1 cellular context compared by ENCODE assay signal in the genomic region with DNA sequence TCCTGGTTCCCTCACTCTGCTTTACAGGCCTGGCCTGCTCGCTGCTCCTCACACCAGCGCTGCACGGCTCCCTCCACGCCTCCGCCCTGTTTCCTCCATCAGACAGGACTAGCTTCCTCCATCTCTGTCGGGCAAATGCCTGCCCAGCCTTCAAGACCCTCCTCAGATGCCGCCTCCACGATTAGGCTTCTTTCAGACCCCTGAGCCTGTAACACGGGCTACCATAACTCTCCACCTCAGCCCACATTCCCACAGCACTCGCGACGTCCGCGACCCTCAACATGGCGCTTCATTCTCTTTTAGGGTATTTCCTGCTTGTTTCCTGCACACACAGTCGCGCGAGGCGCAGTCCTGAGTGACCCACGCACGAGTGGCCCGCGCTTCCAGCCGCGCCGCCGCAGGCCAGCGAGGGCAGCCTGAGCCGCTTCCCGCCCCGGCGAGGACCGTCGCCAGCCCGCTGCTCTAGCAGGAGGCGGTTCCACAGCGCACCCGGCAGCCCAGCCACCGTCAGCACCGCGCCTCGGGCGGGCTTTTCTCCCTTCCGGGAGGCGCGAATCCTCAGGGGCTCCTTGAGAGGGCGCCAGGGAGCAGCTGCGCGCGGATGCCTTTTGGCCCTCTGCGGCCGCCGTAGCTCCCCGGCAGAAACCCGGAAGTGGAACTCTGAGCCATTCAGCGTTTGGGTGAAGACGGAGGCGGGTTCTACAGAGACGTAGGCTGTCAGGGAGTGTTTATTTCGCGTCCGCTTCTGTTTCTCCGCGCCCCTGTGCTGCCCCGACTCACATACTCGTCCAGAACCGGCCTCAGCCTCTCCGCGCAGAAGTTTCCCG.
TF ChIP-seq lines count a peak whose summit lies in the region.

Gene FRG1 (plus strand): TSS at position 695 of the 827 bp plus-strand sequence. CDS start 138 bp downstream, outside the sequence.

TF ChIP-seq in K562, 482 proteins besides CTCF, POLR2A, EP300 and RAD21 (continued from another document and continues in another):
- TF ChIP-seq, protein P1, sequence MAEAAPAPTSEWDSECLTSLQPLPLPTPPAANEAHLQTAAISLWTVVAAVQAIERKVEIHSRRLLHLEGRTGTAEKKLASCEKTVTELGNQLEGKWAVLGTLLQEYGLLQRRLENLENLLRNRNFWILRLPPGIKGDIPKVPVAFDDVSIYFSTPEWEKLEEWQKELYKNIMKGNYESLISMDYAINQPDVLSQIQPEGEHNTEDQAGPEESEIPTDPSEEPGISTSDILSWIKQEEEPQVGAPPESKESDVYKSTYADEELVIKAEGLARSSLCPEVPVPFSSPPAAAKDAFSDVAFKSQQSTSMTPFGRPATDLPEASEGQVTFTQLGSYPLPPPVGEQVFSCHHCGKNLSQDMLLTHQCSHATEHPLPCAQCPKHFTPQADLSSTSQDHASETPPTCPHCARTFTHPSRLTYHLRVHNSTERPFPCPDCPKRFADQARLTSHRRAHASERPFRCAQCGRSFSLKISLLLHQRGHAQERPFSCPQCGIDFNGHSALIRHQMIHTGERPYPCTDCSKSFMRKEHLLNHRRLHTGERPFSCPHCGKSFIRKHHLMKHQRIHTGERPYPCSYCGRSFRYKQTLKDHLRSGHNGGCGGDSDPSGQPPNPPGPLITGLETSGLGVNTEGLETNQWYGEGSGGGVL (CRISPR knock-in tag; IDR thresholded peaks at IDR 0.05): no peak
- TF ChIP-seq, protein P2, sequence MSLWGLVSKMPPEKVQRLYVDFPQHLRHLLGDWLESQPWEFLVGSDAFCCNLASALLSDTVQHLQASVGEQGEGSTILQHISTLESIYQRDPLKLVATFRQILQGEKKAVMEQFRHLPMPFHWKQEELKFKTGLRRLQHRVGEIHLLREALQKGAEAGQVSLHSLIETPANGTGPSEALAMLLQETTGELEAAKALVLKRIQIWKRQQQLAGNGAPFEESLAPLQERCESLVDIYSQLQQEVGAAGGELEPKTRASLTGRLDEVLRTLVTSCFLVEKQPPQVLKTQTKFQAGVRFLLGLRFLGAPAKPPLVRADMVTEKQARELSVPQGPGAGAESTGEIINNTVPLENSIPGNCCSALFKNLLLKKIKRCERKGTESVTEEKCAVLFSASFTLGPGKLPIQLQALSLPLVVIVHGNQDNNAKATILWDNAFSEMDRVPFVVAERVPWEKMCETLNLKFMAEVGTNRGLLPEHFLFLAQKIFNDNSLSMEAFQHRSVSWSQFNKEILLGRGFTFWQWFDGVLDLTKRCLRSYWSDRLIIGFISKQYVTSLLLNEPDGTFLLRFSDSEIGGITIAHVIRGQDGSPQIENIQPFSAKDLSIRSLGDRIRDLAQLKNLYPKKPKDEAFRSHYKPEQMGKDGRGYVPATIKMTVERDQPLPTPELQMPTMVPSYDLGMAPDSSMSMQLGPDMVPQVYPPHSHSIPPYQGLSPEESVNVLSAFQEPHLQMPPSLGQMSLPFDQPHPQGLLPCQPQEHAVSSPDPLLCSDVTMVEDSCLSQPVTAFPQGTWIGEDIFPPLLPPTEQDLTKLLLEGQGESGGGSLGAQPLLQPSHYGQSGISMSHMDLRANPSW (CRISPR knock-in tag; IDR thresholded peaks at IDR 0.05): peak; percentile 87; the same call in 1 of the 2 replicates
- TF ChIP-seq ATF1 (CRISPR knock-in tag; IDR thresholded peaks at IDR 0.05) (no peak), ATF1 (tag; IDR thresholded peaks at IDR 0.05) (peak; percentile 88), BRF2 (IDR thresholded peaks at IDR 0.05; ENCODE audit: borderline replicate concordance, insufficient read depth, insufficient read length) (no peak), ETS2 (tag; IDR thresholded peaks at IDR 0.05; ENCODE audit: borderline replicate concordance, poor library complexity, severe bottlenecking) (no peak), ZNF395 (CRISPR knock-in tag; IDR thresholded peaks at IDR 0.05) (peak; percentile 47; the same call in 1 of the 2 replicates), TSHZ1 (CRISPR knock-in tag; IDR thresholded peaks at IDR 0.05) (no peak), JUNB (CRISPR knock-in tag; conservative IDR thresholded peaks at IDR 0.05) (no peak), KDM1A (IDR thresholded peaks at IDR 0.05) (no peak), SUPT5H (IDR thresholded peaks at IDR 0.05) (peak; percentile 80), CHAMP1 (IDR thresholded peaks at IDR 0.05) (peak; percentile 95), ZBED1 (IDR thresholded peaks at IDR 0.05) (no peak), RUNX1 (IDR thresholded peaks at IDR 0.05; ENCODE audit: low read depth) (no peak), BCL6 (CRISPR knock-in tag; IDR thresholded peaks at IDR 0.05) (no peak), MECOM (CRISPR knock-in tag; IDR thresholded peaks at IDR 0.05) (no peak), ZFP30 (CRISPR knock-in tag; IDR thresholded peaks at IDR 0.05; ENCODE audit: borderline replicate concordance) (no peak), NFE2L1 (tag; IDR thresholded peaks at IDR 0.05; ENCODE audit: borderline replicate concordance, low read depth) (no peak), ZNF140 (CRISPR knock-in tag; IDR thresholded peaks at IDR 0.05) (no peak), UBTF (IDR thresholded peaks at IDR 0.05; ENCODE audit: borderline replicate concordance in 1 of 2, low read depth in 2 of 2, low read length in 2 of 2) (peak; percentile 77 to 94; a peak in 3 of 4 replicates), IFI16 (CRISPR knock-in tag; IDR thresholded peaks at IDR 0.05) (no peak), ZNF592 (IDR thresholded peaks at IDR 0.05) (peak; percentile 84), KLF16 (IDR thresholded peaks at IDR 0.05) (peak; percentile 96), ZFP1 (CRISPR knock-in tag; IDR thresholded peaks at IDR 0.05) (no peak)
- TF ChIP-seq, protein P3, sequence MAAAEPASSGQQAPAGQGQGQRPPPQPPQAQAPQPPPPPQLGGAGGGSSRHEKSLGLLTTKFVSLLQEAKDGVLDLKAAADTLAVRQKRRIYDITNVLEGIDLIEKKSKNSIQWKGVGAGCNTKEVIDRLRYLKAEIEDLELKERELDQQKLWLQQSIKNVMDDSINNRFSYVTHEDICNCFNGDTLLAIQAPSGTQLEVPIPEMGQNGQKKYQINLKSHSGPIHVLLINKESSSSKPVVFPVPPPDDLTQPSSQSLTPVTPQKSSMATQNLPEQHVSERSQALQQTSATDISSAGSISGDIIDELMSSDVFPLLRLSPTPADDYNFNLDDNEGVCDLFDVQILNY (CRISPR knock-in tag; IDR thresholded peaks at IDR 0.05): no peak
- TF ChIP-seq, protein P4, sequence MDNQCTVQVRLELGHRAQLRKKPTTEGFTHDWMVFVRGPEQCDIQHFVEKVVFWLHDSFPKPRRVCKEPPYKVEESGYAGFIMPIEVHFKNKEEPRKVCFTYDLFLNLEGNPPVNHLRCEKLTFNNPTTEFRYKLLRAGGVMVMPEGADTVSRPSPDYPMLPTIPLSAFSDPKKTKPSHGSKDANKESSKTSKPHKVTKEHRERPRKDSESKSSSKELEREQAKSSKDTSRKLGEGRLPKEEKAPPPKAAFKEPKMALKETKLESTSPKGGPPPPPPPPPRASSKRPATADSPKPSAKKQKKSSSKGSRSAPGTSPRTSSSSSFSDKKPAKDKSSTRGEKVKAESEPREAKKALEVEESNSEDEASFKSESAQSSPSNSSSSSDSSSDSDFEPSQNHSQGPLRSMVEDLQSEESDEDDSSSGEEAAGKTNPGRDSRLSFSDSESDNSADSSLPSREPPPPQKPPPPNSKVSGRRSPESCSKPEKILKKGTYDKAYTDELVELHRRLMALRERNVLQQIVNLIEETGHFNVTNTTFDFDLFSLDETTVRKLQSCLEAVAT (IDR thresholded peaks at IDR 0.05): no peak; a peak in 1 of 4 replicates
